In genomic region chr4:13627185-13627605, GRCh38 we compare ENCODE assay signal across 8 cellular contexts. TPM values are rescaled to one million over a fixed set of nuclear protein-coding genes. Genes with fewer than 3 reads are reported as not detected.
A peak's percentile ranks its signal among the peaks of the same experiment; 100 is the strongest.
DNase-seq lines count a peak whose midpoint lies in the region; ATAC-seq and TF ChIP-seq lines count a peak whose summit lies in the region.

No MANE protein-coding gene starts in this region.

- TF ChIP-seq CTCF in AG09309 (IDR thresholded peaks at IDR 0.05; ENCODE audit: control insufficient read depth, insufficient read depth, low read depth, low read length, missing control alignments), result no peak
- TF ChIP-seq CTCF in esophagus squamous epithelium (IDR thresholded peaks at IDR 0.05), result no peak
- TF ChIP-seq CTCF in omental fat pad (IDR thresholded peaks at IDR 0.05), result no peak

- intact Hi-C loops in esophagus squamous epithelium (cut with DNase I), result no loop called here

- H3K27me3 ChIP-seq in esophagus squamous epithelium, result no peaks in the 10 kb centered on the region

- peaks cover 0 to 48% (median 11%) of the 10 kb centered on the region in 3 donors for H3K4me1 ChIP-seq in esophagus squamous epithelium

- peak overlapping the region; percentile 91 to 99 (median 96) for H3K27ac ChIP-seq in esophagus squamous epithelium

- H3K9me3 ChIP-seq in esophagus squamous epithelium, result no peaks in the 10 kb centered on the region

- DNase-seq in AG09309 (ENCODE audit: low read depth) (no peak), UCSD-AML1 (lab: John Stamatoyannopoulos, UW; ENCODE audit: unreplicated experiment) (peak; percentile 41), esophagus squamous epithelium (lab: John Stamatoyannopoulos, UW) (no peak), omental fat pad (ENCODE audit: low spot score) (no peak), cerebellum (ENCODE audit: low spot score) (no peak), NCI-H1436 (lab: John Stamatoyannopoulos, UW) (no peak)

- H3K36me3 ChIP-seq in esophagus squamous epithelium, result no peaks in the 10 kb centered on the region

- H3K4me3 ChIP-seq in AG09309 (ENCODE audit: control insufficient read depth, low read depth, low read length) (peak overlapping the region; percentile 64), esophagus squamous epithelium (peak overlapping the region; percentile 64 to 95 (median 86))

- 0% methylated on average over 3 to 5 of the region's 45 CpGs for WGBS in esophagus squamous epithelium, 2 donors

- no peak for TF ChIP-seq POLR2A in esophagus squamous epithelium (IDR thresholded peaks at IDR 0.05)

- ATAC-seq in GM18909 (IDR thresholded peaks at IDR 0.05; ENCODE audit: poor library complexity, unreplicated experiment) (peak; percentile 58), HG03280 (IDR thresholded peaks at IDR 0.05; ENCODE audit: unreplicated experiment) (peak; percentile 54), omental fat pad (ENCODE audit: low FRiP score) (peak; percentile 10)

RNA-seq across cellular contexts. Expression of gene BOD1L1, which starts 0.3 kb away (rescaled TPM):
- total RNA-seq in esophagus squamous epithelium (10 to 100 TPM; 15.0 to 37.0 (median 25.6) TPM), omental fat pad (10 to 100 TPM; 34.2 to 65.9 (median 36.7) TPM), cerebellum (53.1 TPM)
